Comparison of ENCODE assay signal across 8 cellular contexts in genomic region chr19:43934055-43934984, GRCh38. TPM values are rescaled to one million over a fixed set of nuclear protein-coding genes. Genes with fewer than 3 reads are reported as not detected.
A peak's percentile ranks its signal among the peaks of the same experiment; 100 is the strongest.
DNase-seq lines count a peak whose midpoint lies in the region; ATAC-seq and TF ChIP-seq lines count a peak whose summit lies in the region.

No MANE protein-coding gene starts in this region.

- H3K4me3 ChIP-seq in BLaER1 (peak overlapping the region; percentile 85), HL-60 (replicated peaks; ENCODE audit: insufficient read depth, low read length) (peak overlapping the region; percentile 69), adrenal gland (peak overlapping the region; percentile 2 to 77 (median 64)), stomach smooth muscle (ENCODE audit: low read length in 2 of 2) (peak overlapping the region; percentile 81 to 89)

- intact Hi-C loops in adrenal gland (cut with DNase I) = no loop called here

- no peak for ATAC-seq in HG03159 (IDR thresholded peaks at IDR 0.05; ENCODE audit: unreplicated experiment)
- ATAC-seq in GM21529 (IDR thresholded peaks at IDR 0.05; ENCODE audit: unreplicated experiment) = no peak

- TF ChIP-seq POLR2A in adrenal gland (IDR thresholded peaks at IDR 0.05) = no peak

- DNase-seq in HL-60 (ENCODE audit: low read depth in 1 of 2, low spot score in 1 of 2) (peak; percentile 21), adrenal gland (no peak), inferior parietal cortex (ENCODE audit: extremely low spot score) (peak; percentile 1), NCI-H146 treated with DMSO at 0.1 percent for 48 hours (lab: John Stamatoyannopoulos, UW; ENCODE audit: unreplicated experiment) (no peak)

- peaks cover 39% of the 10 kb centered on the region for H3K36me3 ChIP-seq in BLaER1
- H3K36me3 ChIP-seq in adrenal gland (replicated peaks in 1 of 2) = peaks cover 0 to 32% of the 10 kb centered on the region in 2 donors
- H3K36me3 ChIP-seq in stomach smooth muscle (ENCODE audit: control insufficient read depth in 2 of 2, insufficient read depth in 2 of 2, low read length in 2 of 2) = peaks cover 28 to 33% of the 10 kb centered on the region in 2 donors

- H3K27me3 ChIP-seq in BLaER1 (no peaks in the 10 kb centered on the region), HL-60 (ENCODE audit: insufficient read depth, poor library complexity, severe bottlenecking) (no peaks in the 10 kb centered on the region), adrenal gland (no peaks in the 10 kb centered on the region), stomach smooth muscle (ENCODE audit: control insufficient read depth in 1 of 2, insufficient read depth in 2 of 2, low read length in 2 of 2) (no peaks in the 10 kb centered on the region)

- H3K9ac ChIP-seq in BLaER1 = peak overlapping the region; percentile 91
- H3K9ac ChIP-seq in stomach smooth muscle (ENCODE audit: low read length in 2 of 2) = peak overlapping the region; percentile 90

- H4K20me1 ChIP-seq in BLaER1 = no peaks in the 10 kb centered on the region

- H3K9me3 ChIP-seq in BLaER1 = peaks cover 15% of the 10 kb centered on the region
- H3K9me3 ChIP-seq in adrenal gland (replicated peaks in 1 of 3) = no peaks in the 10 kb centered on the region
- no peaks in the 10 kb centered on the region for H3K9me3 ChIP-seq in stomach smooth muscle (ENCODE audit: control insufficient read depth in 2 of 2, low read length in 2 of 2)

- H3K4me1 ChIP-seq in BLaER1 (peaks cover 21% of the 10 kb centered on the region), adrenal gland (replicated peaks in 1 of 2) (peaks cover 0 to 17% of the 10 kb centered on the region in 2 donors), stomach smooth muscle (ENCODE audit: control insufficient read depth, insufficient read depth, low read length) (peaks cover 8% of the 10 kb centered on the region)

- no peak for TF ChIP-seq CTCF in HL-60 (IDR thresholded peaks at IDR 0.05; ENCODE audit: insufficient read depth, low read length)
- TF ChIP-seq CTCF in adrenal gland (IDR thresholded peaks at IDR 0.05) = no peak

- H3K4me2 ChIP-seq in BLaER1 = peak overlapping the region; percentile 95

- H3K27ac ChIP-seq in BLaER1 = peak overlapping the region; percentile 84
- peak overlapping the region; percentile 84 for H3K27ac ChIP-seq in HL-60 (replicated peaks)
- H3K27ac ChIP-seq in adrenal gland = peak overlapping the region in 4 of 5 donors; percentile 85 to 92 (median 88)
- peak overlapping the region; percentile 74 for H3K27ac ChIP-seq in stomach smooth muscle (ENCODE audit: low read length)

- 8 to 13% (median 9%) methylated on average over 15 of the region's 15 CpGs for WGBS in adrenal gland, 4 donors

RNA-seq across cellular contexts. Expression of gene ZNF45, which starts 0.8 kb away (rescaled TPM):
- total RNA-seq in adrenal gland = 10 to 100 TPM; 12.7 to 22.2 (median 16.0) TPM
- polyA plus RNA-seq in adrenal gland = 10 to 100 TPM in 1 of 3 donors, 1 to 10 TPM in 2; 5.8 to 16.0 (median 6.5) TPM

RNA-seq across cellular contexts. Expression of gene ZNF221, which starts 16.7 kb away (rescaled TPM):
- 10 to 100 TPM in 3 of 8 donors, 1 to 10 TPM in 5; 3.8 to 12.8 (median 7.1) TPM for total RNA-seq in adrenal gland
- 1 to 10 TPM; 2.6 to 4.0 (median 3.1) TPM for polyA plus RNA-seq in adrenal gland

RNA-seq across cellular contexts. Expression of gene ZNF155, which starts 49.7 kb away (rescaled TPM):
- 10 to 100 TPM in 3 of 8 donors, 1 to 10 TPM in 5; 2.6 to 18.8 (median 9.4) TPM for total RNA-seq in adrenal gland
- polyA plus RNA-seq in adrenal gland = 10 to 100 TPM; 10.9 to 13.0 (median 12.0) TPM

RNA-seq across cellular contexts. Expression of gene ZNF404, which starts 50.6 kb away (rescaled TPM):
- total RNA-seq in adrenal gland = 1 to 10 TPM in 6 of 8 donors, under 1 TPM in 1, not detected in 1; 0.55 to 6.5 (median 2.3) TPM
- 10 to 100 TPM in 1 of 3 donors, 1 to 10 TPM in 2; 2.1 to 31.4 (median 7.0) TPM for polyA plus RNA-seq in adrenal gland

Comparison
In these comparisons a context has a peak if more than half of its experiments do, and no peak if none do; other contexts are left out.
1. DNase-seq: peak in HL-60 (2 of 2) and inferior parietal cortex (single experiment); none in adrenal gland (0 of 7) and NCI-H146 treated with DMSO at 0.1 percent for 48 hours (single experiment).
2. Peak in every context shown above with its lines, with median percentiles within 50 percentile points of each other: H3K27ac ChIP-seq and H3K4me3 ChIP-seq.